In the genomic region with DNA sequence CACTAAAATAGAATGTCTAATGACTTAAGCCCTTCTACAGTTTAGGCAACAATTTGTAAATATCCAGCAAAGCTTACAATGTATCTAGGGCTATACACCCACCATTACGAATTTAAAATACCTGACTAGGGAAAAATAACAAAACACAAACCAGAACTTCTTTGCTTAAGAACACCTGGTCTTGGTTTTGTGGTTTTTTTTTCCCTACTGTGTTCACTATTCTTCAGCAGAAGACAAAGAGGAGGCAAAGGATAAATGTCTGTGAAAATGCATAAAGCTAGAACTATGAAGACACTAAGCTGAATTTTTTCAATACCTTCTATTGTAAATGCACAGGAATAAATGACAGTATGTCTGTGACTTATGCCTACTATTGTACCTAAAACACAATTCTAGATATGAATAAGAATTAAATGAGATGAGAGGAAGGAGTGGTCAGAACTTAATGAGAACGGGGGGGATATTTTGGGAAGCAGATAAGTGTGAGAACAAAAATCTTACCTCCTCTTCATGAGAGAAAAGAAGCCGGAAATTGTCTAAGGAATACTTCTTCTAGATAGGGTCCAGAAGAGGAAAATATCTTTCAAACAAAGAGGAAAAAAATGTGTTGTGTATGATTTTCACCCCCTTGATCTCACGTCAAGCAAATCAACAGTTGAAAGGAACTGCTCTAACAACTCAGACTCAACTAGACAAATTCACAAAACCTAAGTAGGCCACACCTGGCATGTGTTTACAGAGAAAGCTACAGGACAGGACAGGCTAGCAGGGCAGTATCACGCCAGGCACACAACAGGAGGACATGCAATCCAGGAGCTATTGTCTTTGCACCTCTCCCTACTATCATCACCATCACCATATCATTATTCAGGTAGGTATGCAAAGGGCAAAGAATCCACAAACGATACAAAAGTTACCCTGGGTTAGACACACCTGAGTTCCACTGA, we compare ENCODE assay signal across 11 cellular contexts.
DNase-seq lines count a peak whose midpoint lies in the region; ATAC-seq and TF ChIP-seq lines count a peak whose summit lies in the region.
"Had no signal": no experiment of that assay in that cellular context is flagged by ENCODE, and none has a peak within 500 bp of the region (broad histone marks: within the 10 kb centered on the region; RNA-seq: fewer than 3 reads in every experiment).

No MANE protein-coding gene starts in this region.

- no peaks in the 10 kb centered on the region for H3K27me3 ChIP-seq in CD8-positive, alpha-beta memory T cell (ENCODE audit: insufficient read depth, low read length, poor library complexity, severe bottlenecking)
- H3K27me3 ChIP-seq in GM23338 (ENCODE audit: insufficient read depth): no peaks in the 10 kb centered on the region
- no peaks in the 10 kb centered on the region for H3K27me3 ChIP-seq in MG63

- peak overlapping the region in 6 of 7 donors; percentile 0 to 56 (median 24) for H3K4me3 Mint-ChIP-seq in CD8-positive, alpha-beta memory T cell
- H3K4me3 Mint-ChIP-seq in GM23338: no peak overlapping the region; the same call in 2 of the 3 replicates
- no peak overlapping the region for H3K4me3 Mint-ChIP-seq in activated CD8-positive, alpha-beta T cell treated with anti-CD3 and anti-CD28 coated beads for 36 hours
- H3K4me3 Mint-ChIP-seq in naive B cell: peak overlapping the region in 5 of 8 donors; percentile 10 to 74 (median 20)

- H3K4me3 ChIP-seq in CD8-positive, alpha-beta memory T cell (ENCODE audit: low read length): no peak overlapping the region
- no peak overlapping the region for H3K4me3 ChIP-seq in GM23338
- H3K4me3 ChIP-seq in MG63: no peak overlapping the region
- H3K4me3 ChIP-seq: HAP-1 had no signal

- H3K27me3 Mint-ChIP-seq in CD8-positive, alpha-beta memory T cell: no peaks in the 10 kb centered on the region
- H3K27me3 Mint-ChIP-seq in GM23338 (ENCODE audit: insufficient read depth, low read depth, poor library complexity) (peaks cover 3% of the 10 kb centered on the region), naive B cell (no peaks in the 10 kb centered on the region)
- no peaks in the 10 kb centered on the region for H3K27me3 Mint-ChIP-seq in activated CD8-positive, alpha-beta T cell treated with anti-CD3 and anti-CD28 coated beads for 36 hours

- ATAC-seq in GM23338: peak; percentile 72
- ATAC-seq in activated CD8-positive, alpha-beta T cell treated with anti-CD3 and anti-CD28 coated beads for 36 hours: peak; percentile 26
- ATAC-seq in naive B cell (ENCODE audit: low read depth in 2 of 2): no peak
- no peak for ATAC-seq in HG03469 (IDR thresholded peaks at IDR 0.05; ENCODE audit: unreplicated experiment)
- ATAC-seq: SK-N-SH treated with all-trans-retinoic acid at 6 μM for 48 hours had no signal

- H3K9me2 ChIP-seq in GM23338 (ENCODE audit: insufficient read depth): no peaks in the 10 kb centered on the region

- intact Hi-C loops in activated CD8-positive, alpha-beta T cell treated with anti-CD3 and anti-CD28 coated beads for 36 hours (cut with micrococcal nuclease): no loop called here

- H3K9me3 Mint-ChIP-seq in CD8-positive, alpha-beta memory T cell: no peaks in the 10 kb centered on the region
- H3K9me3 Mint-ChIP-seq in GM23338 (no peaks in the 10 kb centered on the region), naive B cell (no peaks in the 10 kb centered on the region)
- no peaks in the 10 kb centered on the region for H3K9me3 Mint-ChIP-seq in activated CD8-positive, alpha-beta T cell treated with anti-CD3 and anti-CD28 coated beads for 36 hours

- peaks cover 52% of the 10 kb centered on the region for H3K4me1 ChIP-seq in CD8-positive, alpha-beta memory T cell (ENCODE audit: insufficient read depth, low read length)
- peaks cover 59% of the 10 kb centered on the region for H3K4me1 ChIP-seq in GM23338 (ENCODE audit: insufficient read depth)

- peaks cover 73 to 92% (median 91%) of the 10 kb centered on the region in 3 donors for H3K4me1 Mint-ChIP-seq in CD8-positive, alpha-beta memory T cell
- H3K4me1 Mint-ChIP-seq in GM23338 (peaks cover 54% of the 10 kb centered on the region), naive B cell (peaks cover 50 to 85% (median 65%) of the 10 kb centered on the region in 3 donors)
- H3K4me1 Mint-ChIP-seq in activated CD8-positive, alpha-beta T cell treated with anti-CD3 and anti-CD28 coated beads for 36 hours (ENCODE audit: low read depth): peaks cover 72% of the 10 kb centered on the region

- TF ChIP-seq CTCF in GM23338 (conservative IDR thresholded peaks at IDR 0.05; ENCODE audit: low read depth in 2 of 2): no peak
- no peak for TF ChIP-seq CTCF in activated CD8-positive, alpha-beta T cell treated with anti-CD3 and anti-CD28 coated beads for 36 hours (IDR thresholded peaks at IDR 0.05)

- peaks cover 0 to 4% (median 3%) of the 10 kb centered on the region in 3 donors for H3K36me3 Mint-ChIP-seq in CD8-positive, alpha-beta memory T cell
- H3K36me3 Mint-ChIP-seq in GM23338 (ENCODE audit: low read depth) (no peaks in the 10 kb centered on the region), naive B cell (no peaks in the 10 kb centered on the region)
- peaks cover 14% of the 10 kb centered on the region for H3K36me3 Mint-ChIP-seq in activated CD8-positive, alpha-beta T cell treated with anti-CD3 and anti-CD28 coated beads for 36 hours (ENCODE audit: low read depth)

- H3K4me2 ChIP-seq in GM23338: 0 out of 2 replicates have a peak overlapping the region, but pooled peaks have one; percentile 42

- no peaks in the 10 kb centered on the region for H3K9me3 ChIP-seq in CD8-positive, alpha-beta memory T cell (ENCODE audit: low read length)
- no peaks in the 10 kb centered on the region for H3K9me3 ChIP-seq in MG63
- H3K9me3 ChIP-seq: HAP-1 had no signal

- peak overlapping the region; percentile 0 to 84 (median 68) for H3K27ac Mint-ChIP-seq in CD8-positive, alpha-beta memory T cell
- H3K27ac Mint-ChIP-seq in GM23338 (peak overlapping the region; percentile 3; the same call in 1 of the 2 replicates), naive B cell (peak overlapping the region; percentile 34 to 95 (median 64))
- H3K27ac Mint-ChIP-seq in activated CD8-positive, alpha-beta T cell treated with anti-CD3 and anti-CD28 coated beads for 36 hours: peak overlapping the region; percentile 70

- peaks cover 62% of the 10 kb centered on the region for H4K20me1 ChIP-seq in GM23338 (replicated peaks; ENCODE audit: insufficient read depth)

- peaks cover 99% of the 10 kb centered on the region for H3K79me2 ChIP-seq in GM23338 (replicated peaks; ENCODE audit: insufficient read depth)

- no peaks in the 10 kb centered on the region for H3K36me3 ChIP-seq in CD8-positive, alpha-beta memory T cell (ENCODE audit: insufficient read depth, low read length)
- H3K36me3 ChIP-seq in GM23338 (ENCODE audit: insufficient read depth) (no peaks in the 10 kb centered on the region), MG63 (no peaks in the 10 kb centered on the region; the same call in 1 of the 2 replicates)
- H3K36me3 ChIP-seq: HAP-1 had no signal

- no peaks in the 10 kb centered on the region for H3F3A ChIP-seq in GM23338 (replicated peaks; ENCODE audit: low read depth)

- no peak overlapping the region for H3K27ac ChIP-seq in CD8-positive, alpha-beta memory T cell (ENCODE audit: low read depth, low read length)
- H3K27ac ChIP-seq in GM23338 (ENCODE audit: low read depth): peak overlapping the region; percentile 35

- no peak for DNase-seq in CD8-positive, alpha-beta memory T cell
- DNase-seq in GM23338 (ENCODE audit: low spot score) (no peak), naive B cell (no peak), LoVo (ENCODE audit: low spot score) (no peak), MG63 (no peak), NCI-H187 treated with DMSO at 0.1 percent for 48 hours (lab: John Stamatoyannopoulos, UW) (no peak)
- DNase-seq in activated CD8-positive, alpha-beta T cell treated with anti-CD3 and anti-CD28 coated beads for 36 hours: no peak
- DNase-seq: mesenchymal stem cell had no signal

- CTCF ChIA-PET in CD8-positive, alpha-beta memory T cell (lab: Charles Lee): interaction anchor here (1.1 kb wide), 1 partner anchor 88 kb away, joined by 4 read pairs; no protein-coding TSS in a partner anchor
- CTCF ChIA-PET in activated CD8-positive, alpha-beta T cell treated with anti-CD3 and anti-CD28 coated beads for 36 hours (lab: Charles Lee): interaction anchor here (1.5 kb wide), 1 partner anchor 11 kb away, joined by 5 read pairs; no protein-coding TSS in a partner anchor

- H2AFZ ChIP-seq in GM23338: no peak overlapping the region

- POLR2A ChIA-PET in CD8-positive, alpha-beta memory T cell (lab: Charles Lee): interaction anchor here (0.5 kb wide), 1 partner anchor 30 kb away, joined by 3 read pairs; no protein-coding TSS in a partner anchor
- POLR2A ChIA-PET in activated CD8-positive, alpha-beta T cell treated with anti-CD3 and anti-CD28 coated beads for 36 hours (lab: Charles Lee): interaction anchor here (0.7 to 1.6 kb wide), 4 partner anchors 12 to 52 kb away, joined by 3 to 4 read pairs (median 4); no protein-coding TSS in a partner anchor

TF ChIP-seq in GM23338, 12 proteins besides CTCF, POLR2A, EP300 and RAD21 (continues in another document):
- TF ChIP-seq POLR2AphosphoS5 (IDR thresholded peaks at IDR 0.05; ENCODE audit: low read depth): no peak

Comparison
In these comparisons a context has a peak if more than half of its experiments do, and no peak if none do; other contexts are left out.
1. H3K27ac Mint-ChIP-seq: peak in every context shown above with its lines; median percentile 70 in activated CD8-positive, alpha-beta T cell treated with anti-CD3 and anti-CD28 coated beads for 36 hours; 68 in CD8-positive, alpha-beta memory T cell; 64 in naive B cell; 3 in GM23338.
2. H3K4me3 Mint-ChIP-seq: peak in CD8-positive, alpha-beta memory T cell (6 of 7) and naive B cell (5 of 8); none in GM23338 (single experiment) and activated CD8-positive, alpha-beta T cell treated with anti-CD3 and anti-CD28 coated beads for 36 hours (single experiment).
3. ATAC-seq: peak in GM23338 (single experiment) and activated CD8-positive, alpha-beta T cell treated with anti-CD3 and anti-CD28 coated beads for 36 hours (single experiment); none in naive B cell (0 of 2) and HG03469 (single experiment).